30 cellular contexts compared by ENCODE assay signal in the genomic region with DNA sequence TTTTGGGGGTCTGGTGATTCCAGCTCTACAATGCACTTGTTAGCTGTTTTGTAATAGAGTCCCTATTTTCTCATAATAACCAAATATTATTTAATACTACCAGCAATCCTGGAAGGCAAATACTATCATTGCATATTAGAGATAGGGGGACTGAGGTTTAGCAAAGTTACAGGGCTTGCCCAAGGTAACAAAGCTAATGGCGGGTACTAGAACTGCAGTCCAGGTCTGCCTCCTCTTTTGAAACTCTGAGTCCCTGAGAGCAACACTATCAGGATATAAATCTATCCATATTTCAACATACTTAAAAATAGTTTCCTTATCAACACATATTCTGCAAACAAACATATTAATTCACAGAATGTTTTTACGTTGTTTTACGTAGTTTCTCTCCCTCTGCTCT.
"Had no signal": no experiment of that assay in that cellular context is flagged by ENCODE, and none has a peak within 500 bp of the region (broad histone marks: within the 10 kb centered on the region; RNA-seq: fewer than 3 reads in every experiment).

No MANE protein-coding gene starts in this region.

- H3K4me1 ChIP-seq: gastrocnemius medialis, heart left ventricle had no signal

- H3K4me3 ChIP-seq: coronary artery, dorsolateral prefrontal cortex, esophagus muscularis mucosa, gastrocnemius medialis, heart left ventricle had no signal

- H3K36me3 Mint-ChIP-seq: activated naive CD8-positive, alpha-beta T cell had no signal

- H3K27ac Mint-ChIP-seq: activated CD4-positive, alpha-beta memory T cell treated with anti-CD3 and anti-CD28 coated beads, Interleukin-2, amount 10 ng/mL, durations not matched to agents 7 days and 5 days; activated CD4-positive, alpha-beta T cell treated with anti-CD3 and anti-CD28 coated beads, Interleukin-2, amount 10 ng/mL, durations not matched to agents 7 days and 5 days; activated naive CD8-positive, alpha-beta T cell; activated T-cell treated with anti-CD3 and anti-CD28 coated beads, Interleukin-2, amount 50 U/mL, for 24 hours; activated T-helper 17 cell treated with anti-CD3 and anti-CD28 coated beads, Interleukin-2, amount 50 U/mL, for 72 hours; dendritic cell treated with granulocyte-macrophage colony-stimulating factor and Interleukin-4, amounts not matched to agents 40 ng/mL and 50 ng/mL, for 4 days; endodermal cell had no signal

- H3K9me3 Mint-ChIP-seq: activated T-cell treated with anti-CD3 and anti-CD28 coated beads, Interleukin-2, amount 50 U/mL, for 24 hours; activated T-helper 17 cell treated with anti-CD3 and anti-CD28 coated beads, Interleukin-2, amount 50 U/mL, for 72 hours; central memory CD8-positive, alpha-beta T cell; dendritic cell treated with granulocyte-macrophage colony-stimulating factor and Interleukin-4, amounts not matched to agents 40 ng/mL and 50 ng/mL, for 4 days; endodermal cell had no signal

- H3K36me3 ChIP-seq: brain microvascular endothelial cell, esophagus muscularis mucosa, gastrocnemius medialis, heart left ventricle had no signal

- H3K27ac ChIP-seq: brain microvascular endothelial cell, coronary artery, dorsolateral prefrontal cortex, esophagus muscularis mucosa, foreskin keratinocyte, gastrocnemius medialis, heart left ventricle had no signal

- DNase-seq: activated CD4-positive, alpha-beta memory T cell treated with anti-CD3 and anti-CD28 coated beads, Interleukin-2, amount 10 ng/mL, durations not matched to agents 7 days and 5 days; activated CD4-positive, alpha-beta T cell treated with anti-CD3 and anti-CD28 coated beads for 1 hour; activated CD4-positive, alpha-beta T cell treated with anti-CD3 and anti-CD28 coated beads for 4 hours; activated CD4-positive, alpha-beta T cell treated with anti-CD3 and anti-CD28 coated beads, Interleukin-2, amount 10 ng/mL, durations not matched to agents 7 days and 5 days; activated CD4-positive, alpha-beta T cell treated with anti-CD3 and anti-CD28 coated beads, Interleukin-2, amount 50 U/mL, for 4 hours; activated CD8-positive, alpha-beta memory T cell treated with anti-CD3 and anti-CD28 coated beads, Interleukin-2, amount 50 U/mL, for 48 hours; activated effector memory CD4-positive, alpha-beta T cell treated with Interleukin-2 at 50 U/mL for 16 hours; activated gamma-delta T cell treated with Interleukin-2 at 50 U/mL for 16 hours; activated naive CD4-positive, alpha-beta T cell treated with anti-CD3 and anti-CD28 coated beads, Interleukin-2, amount 50 U/mL, for 16 hours; activated naive CD4-positive, alpha-beta T cell treated with Interleukin-2 at 50 U/mL for 16 hours; activated T-cell treated with anti-CD3 and anti-CD28 coated beads for 4 hours; activated T-cell treated with anti-CD3 and anti-CD28 coated beads, Interleukin-2, amount 50 U/mL, for 24 hours; amniotic stem cell; anterior cingulate cortex; brain microvascular endothelial cell; dorsolateral prefrontal cortex; effector memory CD4-positive, alpha-beta T cell; endodermal cell; erythroblast; foreskin keratinocyte; gastrocnemius medialis; glutamatergic neuron; heart left ventricle; T-helper 2 cell had no signal

- H3K4me1 Mint-ChIP-seq: activated CD4-positive, alpha-beta memory T cell treated with anti-CD3 and anti-CD28 coated beads, Interleukin-2, amount 10 ng/mL, durations not matched to agents 7 days and 5 days; activated T-helper 17 cell treated with anti-CD3 and anti-CD28 coated beads, Interleukin-2, amount 50 U/mL, for 72 hours; central memory CD8-positive, alpha-beta T cell had no signal

- H3K27me3 ChIP-seq: brain microvascular endothelial cell, dorsolateral prefrontal cortex, esophagus muscularis mucosa, foreskin keratinocyte, gastrocnemius medialis, heart left ventricle had no signal

- H3K9me3 ChIP-seq: esophagus muscularis mucosa, gastrocnemius medialis, heart left ventricle had no signal

- ATAC-seq: activated T-helper 17 cell treated with anti-CD3 and anti-CD28 coated beads, Interleukin-2, amount 50 U/mL, for 72 hours; foreskin keratinocyte; gastrocnemius medialis; heart left ventricle had no signal

- H3K4me3 Mint-ChIP-seq: activated CD4-positive, alpha-beta memory T cell treated with anti-CD3 and anti-CD28 coated beads, Interleukin-2, amount 10 ng/mL, durations not matched to agents 7 days and 5 days; activated CD4-positive, alpha-beta T cell treated with anti-CD3 and anti-CD28 coated beads, Interleukin-2, amount 10 ng/mL, durations not matched to agents 7 days and 5 days; activated naive CD8-positive, alpha-beta T cell; activated T-cell treated with anti-CD3 and anti-CD28 coated beads, Interleukin-2, amount 50 U/mL, for 24 hours; activated T-helper 17 cell treated with anti-CD3 and anti-CD28 coated beads, Interleukin-2, amount 50 U/mL, for 72 hours; central memory CD8-positive, alpha-beta T cell; dendritic cell treated with granulocyte-macrophage colony-stimulating factor and Interleukin-4, amounts not matched to agents 40 ng/mL and 50 ng/mL, for 4 days; endodermal cell had no signal

- H3K27me3 Mint-ChIP-seq: activated CD4-positive, alpha-beta memory T cell treated with anti-CD3 and anti-CD28 coated beads, Interleukin-2, amount 10 ng/mL, durations not matched to agents 7 days and 5 days; activated CD4-positive, alpha-beta T cell treated with anti-CD3 and anti-CD28 coated beads, Interleukin-2, amount 10 ng/mL, durations not matched to agents 7 days and 5 days; activated naive CD8-positive, alpha-beta T cell; activated T-cell treated with anti-CD3 and anti-CD28 coated beads, Interleukin-2, amount 50 U/mL, for 24 hours; activated T-helper 17 cell treated with anti-CD3 and anti-CD28 coated beads, Interleukin-2, amount 50 U/mL, for 72 hours; central memory CD8-positive, alpha-beta T cell; dendritic cell treated with granulocyte-macrophage colony-stimulating factor and Interleukin-4, amounts not matched to agents 40 ng/mL and 50 ng/mL, for 4 days had no signal
